10 cellular contexts compared by ENCODE assay signal in genomic region chr10:120949511-120950102, GRCh38.
DNase-seq lines count a peak whose midpoint lies in the region; ATAC-seq and TF ChIP-seq lines count a peak whose summit lies in the region.
"Had no signal": no experiment of that assay in that cellular context is flagged by ENCODE, and none has a peak within 500 bp of the region (broad histone marks: within the 10 kb centered on the region; RNA-seq: fewer than 3 reads in every experiment).

No MANE protein-coding gene starts in this region.

- no peaks in the 10 kb centered on the region for H3K36me3 ChIP-seq in effector memory CD4-positive, alpha-beta T cell (ENCODE audit: control insufficient read depth, insufficient read depth, low read length)

- DNase-seq in AG04449 (ENCODE audit: low read depth, low spot score) (no peak), naive B cell (no peak), Kasumi-1 (lab: John Stamatoyannopoulos, UW) (no peak), HT-29 (ENCODE audit: low spot score) (no peak)
- DNase-seq in effector memory CD4-positive, alpha-beta T cell = no peak
- DNase-seq: HCEC 1CT, NCI-H1694 treated with DMSO at 0.1 percent for 48 hours had no signal

- peaks cover 0 to 17% (median 10%) of the 10 kb centered on the region in 7 donors for H3K9me3 Mint-ChIP-seq in naive B cell

- H3K27ac ChIP-seq in effector memory CD4-positive, alpha-beta T cell (ENCODE audit: insufficient read depth, low read length, poor library complexity, severe bottlenecking) = no peak overlapping the region

- ATAC-seq in HG02623 (IDR thresholded peaks at IDR 0.05; ENCODE audit: unreplicated experiment) = peak; percentile 14
- ATAC-seq in naive B cell (ENCODE audit: low read depth in 2 of 2) = no peak
- ATAC-seq in GM19467 (IDR thresholded peaks at IDR 0.05; ENCODE audit: unreplicated experiment) = no peak
- no peak for ATAC-seq in GM19351 (IDR thresholded peaks at IDR 0.05; ENCODE audit: unreplicated experiment)

- peak overlapping the region in 6 of 8 donors; percentile 3 to 80 (median 49) for H3K4me3 Mint-ChIP-seq in naive B cell

- CTCF ChIA-PET in AG04449 (lab: Yijun Ruan, JAX) = interaction anchor here (0.6 to 6.4 kb wide), 51 partner anchors 8 to 1389 kb away, joined by 3 to 88 read pairs (median 4); no protein-coding TSS in a partner anchor

- H3K27me3 Mint-ChIP-seq in naive B cell = peaks cover 40 to 74% (median 52%) of the 10 kb centered on the region in 3 donors

- peak overlapping the region; percentile 49 for H3K4me3 ChIP-seq in AG04449 (ENCODE audit: low read depth, low read length)
- H3K4me3 ChIP-seq in effector memory CD4-positive, alpha-beta T cell (ENCODE audit: insufficient read depth, low read depth, low read length, poor library complexity, severe bottlenecking) = peak overlapping the region; percentile 53

- no peaks in the 10 kb centered on the region for H3K9me3 ChIP-seq in effector memory CD4-positive, alpha-beta T cell (ENCODE audit: control insufficient read depth, low read length)

- H3K4me1 Mint-ChIP-seq in naive B cell = peaks cover 0 to 11% (median 8%) of the 10 kb centered on the region in 3 donors

- H3K27me3 ChIP-seq in effector memory CD4-positive, alpha-beta T cell (replicated peaks; ENCODE audit: control insufficient read depth, insufficient read depth, low read length, poor library complexity, severe bottlenecking) = peaks cover 13% of the 10 kb centered on the region

- H3K36me3 Mint-ChIP-seq in naive B cell = peaks cover 0 to 7% of the 10 kb centered on the region in 2 donors

- H3K27ac Mint-ChIP-seq in naive B cell = no peak overlapping the region

- peaks cover 4% of the 10 kb centered on the region for H3K4me1 ChIP-seq in effector memory CD4-positive, alpha-beta T cell (ENCODE audit: control insufficient read depth, insufficient read depth, low read length, poor library complexity, severe bottlenecking)

- POLR2A ChIA-PET in AG04449 (lab: Yijun Ruan, JAX) = no interaction called here

- no peak for TF ChIP-seq CTCF in AG04449 (IDR thresholded peaks at IDR 0.05; ENCODE audit: insufficient read depth, low read length, missing control alignments)
